ENCODE assay signal across 21 cellular contexts in genomic region chr11:126164781-126165180, GRCh38.
"Had no signal": no experiment of that assay in that cellular context is flagged by ENCODE, and none has a peak within 500 bp of the region (broad histone marks: within the 10 kb centered on the region; RNA-seq: fewer than 3 reads in every experiment).

No MANE protein-coding gene starts in this region.

- ATAC-seq: activated naive CD4-positive, alpha-beta T cell treated with anti-CD3 and anti-CD28 coated beads, Interleukin-2, amount 50 U/mL, for 72 hours; activated T-helper 17 cell treated with anti-CD3 and anti-CD28 coated beads, Interleukin-2, amount 50 U/mL, for 72 hours; gastroesophageal sphincter; left colon; lower lobe of right lung; naive thymus-derived CD4-positive, alpha-beta T cell; pancreas; stimulated activated memory B cell treated with anti-CD40 and anti-IgM and Interleukin-4, amounts not matched to agents 10 μg/mL and 1 μg/mL and 100 μg/mL, for 72 hours; WTC11 had no signal

- DNase-seq: activated T-cell treated with anti-CD3 and anti-CD28 coated beads, Interleukin-2, amount 50 U/mL, for 1 hour; colonic mucosa; endodermal cell; head of caudate nucleus; islet precursor cell; left colon; lower lobe of right lung; naive thymus-derived CD4-positive, alpha-beta T cell; stomach; T-helper 9 cell; transverse colon had no signal

- H3K4me1 ChIP-seq: ascending aorta, colonic mucosa, lower lobe of right lung, pancreas had no signal

- H3K4me3 ChIP-seq: ascending aorta, colonic mucosa, gastroesophageal sphincter, lower lobe of right lung, pancreas, skin epidermis, stomach, transverse colon had no signal

- H3K27me3 ChIP-seq: ascending aorta, colonic mucosa, gastroesophageal sphincter, neutrophil, pancreas, stomach had no signal

- H3K27ac ChIP-seq: ascending aorta, colonic mucosa, epithelial cell of prostate, lower lobe of right lung, neutrophil, pancreas, stomach had no signal

- H3K36me3 ChIP-seq: ascending aorta, colonic mucosa, gastroesophageal sphincter, lower lobe of right lung, neutrophil, pancreas, stomach, transverse colon had no signal

- H3K9me3 ChIP-seq: ascending aorta, colonic mucosa, gastroesophageal sphincter, lower lobe of right lung, neutrophil, pancreas, stomach, transverse colon had no signal

- FAIRE-seq: pancreas had no signal
